ENCODE assay signal across 8 cellular contexts in the genomic region with DNA sequence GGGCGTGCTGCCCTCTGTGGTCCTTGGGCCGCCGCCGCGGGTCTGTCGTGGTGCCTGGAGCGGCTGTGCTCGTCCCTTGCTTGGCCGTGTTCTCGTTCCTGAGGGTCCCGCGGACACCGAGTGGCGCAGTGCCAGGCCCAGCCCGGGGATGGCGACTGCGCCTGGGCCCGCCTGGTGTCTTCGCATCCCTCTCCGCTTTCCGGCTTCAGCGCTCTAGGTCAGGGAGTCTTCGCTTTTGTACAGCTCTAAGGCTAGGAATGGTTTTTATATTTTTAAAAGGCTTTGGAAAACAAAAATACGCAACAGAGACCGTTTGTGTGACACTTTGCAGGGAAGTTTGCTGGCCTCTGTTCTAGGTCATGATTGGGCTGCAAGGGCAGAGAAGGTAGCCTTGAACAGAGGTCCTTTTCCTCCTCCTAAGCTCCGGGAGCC. TPM values are rescaled to one million over a fixed set of nuclear protein-coding genes. Genes with fewer than 3 reads are reported as not detected.
A peak's percentile ranks its signal among the peaks of the same experiment; 100 is the strongest.
DNase-seq lines count a peak whose midpoint lies in the region; ATAC-seq lines count a peak whose summit lies in the region.

No MANE protein-coding gene starts in this region.

- intact Hi-C loops in activated T-helper 2 cell treated with anti-CD3 and anti-CD28 coated beads, Interferon-gamma antibody, Interleukin-2, Interleukin-4, amounts not matched to agents 10 μg/mL and 5 μg/mL and 100 μg/mL, durations not matched to agents 14 hours and 24 hours and 36 hours (cut with micrococcal nuclease), result loop anchor here (10.0 kb wide), 1 partner anchor 615 kb away; a partner anchor contains a TSS
- intact Hi-C loops in left cardiac atrium (cut with DNase I) (no loop called here), posterior vena cava (cut with DNase I) (no loop called here)

- H3K4me3 Mint-ChIP-seq in activated T-helper 2 cell treated with anti-CD3 and anti-CD28 coated beads, Interferon-gamma antibody, Interleukin-2, Interleukin-4, amounts not matched to agents 10 μg/mL and 5 μg/mL and 100 μg/mL, durations not matched to agents 14 hours and 24 hours and 36 hours (ENCODE audit: low read depth), result peak overlapping the region; percentile 92

- peak; percentile 31 for ATAC-seq in GM21786 (IDR thresholded peaks at IDR 0.05; ENCODE audit: unreplicated experiment)
- ATAC-seq in left cardiac atrium, result peak; percentile 20 to 43

- peak overlapping the region; percentile 83 for H3K27ac Mint-ChIP-seq in activated T-helper 2 cell treated with anti-CD3 and anti-CD28 coated beads, Interferon-gamma antibody, Interleukin-2, Interleukin-4, amounts not matched to agents 10 μg/mL and 5 μg/mL and 100 μg/mL, durations not matched to agents 14 hours and 24 hours and 36 hours

- H3K36me3 Mint-ChIP-seq in activated T-helper 2 cell treated with anti-CD3 and anti-CD28 coated beads, Interferon-gamma antibody, Interleukin-2, Interleukin-4, amounts not matched to agents 10 μg/mL and 5 μg/mL and 100 μg/mL, durations not matched to agents 14 hours and 24 hours and 36 hours (ENCODE audit: low read depth), result peaks cover 51% of the 10 kb centered on the region

- H3K27me3 Mint-ChIP-seq in activated T-helper 2 cell treated with anti-CD3 and anti-CD28 coated beads, Interferon-gamma antibody, Interleukin-2, Interleukin-4, amounts not matched to agents 10 μg/mL and 5 μg/mL and 100 μg/mL, durations not matched to agents 14 hours and 24 hours and 36 hours (ENCODE audit: low read depth), result no peaks in the 10 kb centered on the region

- in situ Hi-C loops in KBM-7 (cut with MboI; ENCODE audit: low pct_unique_long_range_greater_than_20kb, low sequenced_read_pairs), result no loop called here

- H3K4me1 Mint-ChIP-seq in activated T-helper 2 cell treated with anti-CD3 and anti-CD28 coated beads, Interferon-gamma antibody, Interleukin-2, Interleukin-4, amounts not matched to agents 10 μg/mL and 5 μg/mL and 100 μg/mL, durations not matched to agents 14 hours and 24 hours and 36 hours (ENCODE audit: low read depth), result peaks cover 42% of the 10 kb centered on the region

- no peaks in the 10 kb centered on the region for H3K9me3 Mint-ChIP-seq in activated T-helper 2 cell treated with anti-CD3 and anti-CD28 coated beads, Interferon-gamma antibody, Interleukin-2, Interleukin-4, amounts not matched to agents 10 μg/mL and 5 μg/mL and 100 μg/mL, durations not matched to agents 14 hours and 24 hours and 36 hours

- DNase-seq in NCI-H146 (lab: John Stamatoyannopoulos, UW), result peak; percentile 51
- no peak for DNase-seq in NCI-H146 treated with DMSO at 0.1 percent for 48 hours (lab: John Stamatoyannopoulos, UW; ENCODE audit: unreplicated experiment)
- DNase-seq in KBM-7, result peak; percentile 38
- no peak for DNase-seq in activated T-helper 2 cell treated with anti-CD3 and anti-CD28 coated beads, Interferon-gamma antibody, Interleukin-2, Interleukin-4, amounts not matched to agents 10 μg/mL and 5 μg/mL and 100 μg/mL, durations not matched to agents 14 hours and 24 hours and 36 hours (ENCODE audit: low spot score)
- no peak for DNase-seq in left cardiac atrium
- DNase-seq in posterior vena cava (ENCODE audit: low spot score), result peak; percentile 81
- DNase-seq in GF-D8 (lab: John Stamatoyannopoulos, UW), result no peak

RNA-seq across cellular contexts. Expression of a gene that starts 0.7 kb away (rescaled TPM):
- total RNA-seq in activated T-helper 2 cell treated with anti-CD3 and anti-CD28 coated beads, Interferon-gamma antibody, Interleukin-2, Interleukin-4, amounts not matched to agents 10 μg/mL and 5 μg/mL and 100 μg/mL, durations not matched to agents 14 hours and 24 hours and 36 hours, result 284 and 286 TPM in 2 replicates
- 100 to 1,000 TPM; 305 TPM for total RNA-seq in left cardiac atrium
- total RNA-seq in posterior vena cava, result 100 to 1,000 TPM; 164 to 183 TPM

Comparison
In these comparisons a context has a peak if more than half of its experiments do, and no peak if none do; other contexts are left out.
1. DNase-seq: peak in NCI-H146 (single experiment), KBM-7 (single experiment) and posterior vena cava (single experiment); none in NCI-H146 treated with DMSO at 0.1 percent for 48 hours (single experiment), activated T-helper 2 cell treated with anti-CD3 and anti-CD28 coated beads, Interferon-gamma antibody, Interleukin-2, Interleukin-4, amounts not matched to agents 10 μg/mL and 5 μg/mL and 100 μg/mL, durations not matched to agents 14 hours and 24 hours and 36 hours (single experiment), left cardiac atrium (single experiment) and GF-D8 (single experiment).